Comparison of ENCODE assay signal across 13 cellular contexts in genomic region chr10:71375954-71376353, GRCh38. TPM values are rescaled to one million over a fixed set of nuclear protein-coding genes. Genes with fewer than 3 reads are reported as not detected.
DNase-seq lines count a peak whose midpoint lies in the region; ATAC-seq lines count a peak whose summit lies in the region.
"Had no signal": no experiment of that assay in that cellular context is flagged by ENCODE, and none has a peak within 500 bp of the region (broad histone marks: within the 10 kb centered on the region; RNA-seq: fewer than 3 reads in every experiment).

No MANE protein-coding gene starts in this region.

- H3K9me3 ChIP-seq in Karpas-422 (ENCODE audit: low read length) (no peaks in the 10 kb centered on the region), right cardiac atrium (ENCODE audit: control insufficient read depth, low read length) (no peaks in the 10 kb centered on the region)

- peak overlapping the region; percentile 78 for H3K4me3 Mint-ChIP-seq in activated T-cell treated with anti-CD3 and anti-CD28 coated beads, Interleukin-2, amount 50 U/mL, for 4 hours
- peak overlapping the region; percentile 77 for H3K4me3 Mint-ChIP-seq in activated naive CD8-positive, alpha-beta T cell treated with anti-CD3 and anti-CD28 coated beads, Interleukin-2, amount 50 U/mL, for 24 hours
- H3K4me3 Mint-ChIP-seq in natural killer cell treated with Interleukin-12 subunit alpha and Interleukin-12 subunit beta and Interleukin-15 and Interleukin-18, amount 100 ng/mL, for 72 hours = peak overlapping the region; percentile 58

- no peaks in the 10 kb centered on the region for H3K9me3 Mint-ChIP-seq in activated T-cell treated with anti-CD3 and anti-CD28 coated beads, Interleukin-2, amount 50 U/mL, for 4 hours
- H3K9me3 Mint-ChIP-seq in activated naive CD8-positive, alpha-beta T cell treated with anti-CD3 and anti-CD28 coated beads, Interleukin-2, amount 50 U/mL, for 24 hours = no peaks in the 10 kb centered on the region
- H3K9me3 Mint-ChIP-seq in natural killer cell treated with Interleukin-12 subunit alpha and Interleukin-12 subunit beta and Interleukin-15 and Interleukin-18, amount 100 ng/mL, for 72 hours = no peaks in the 10 kb centered on the region

- no peaks in the 10 kb centered on the region for H3K36me3 ChIP-seq in Karpas-422 (ENCODE audit: insufficient read depth, low read length)

- H3K4me2 ChIP-seq in Karpas-422 (ENCODE audit: low read depth, low read length, poor library complexity, severe bottlenecking) = peak overlapping the region; percentile 85

- no peak overlapping the region for H3K27ac ChIP-seq in Karpas-422 (ENCODE audit: low read length)
- H3K27ac ChIP-seq in right cardiac atrium (ENCODE audit: low read length) = no peak overlapping the region

- intact Hi-C loops in right cardiac atrium (cut with DNase I) = loop anchor here in 2 of 4 donors (5.0 to 10.0 kb wide), 2 partner anchors 59 to 61 kb away; partner anchors contain the start of gene SLC29A3 (in 2 of the 2)

- no peak for DNase-seq in activated T-cell treated with anti-CD3 and anti-CD28 coated beads, Interleukin-2, amount 50 U/mL, for 4 hours
- DNase-seq in activated T-cell treated with anti-CD3 and anti-CD28 coated beads, Interleukin-2, amount 50 U/mL, for 1 hour = no peak
- DNase-seq in Karpas-422 = no peak
- DNase-seq in activated naive CD8-positive, alpha-beta T cell treated with anti-CD3 and anti-CD28 coated beads, Interleukin-2, amount 50 U/mL, for 24 hours = no peak
- DNase-seq in natural killer cell treated with Interleukin-12 subunit alpha and Interleukin-12 subunit beta and Interleukin-15 and Interleukin-18, amount 100 ng/mL, for 72 hours (ENCODE audit: low spot score) = no peak
- no peak for DNase-seq in kidney tubule cell (ENCODE audit: low spot score)
- no peak for DNase-seq in right cardiac atrium
- DNase-seq: Calu3; effector CD4-positive, alpha-beta T cell; NCI-H2029 treated with DMSO at 0.1 percent for 48 hours; NCI-H526 had no signal

- H3K9ac ChIP-seq in Karpas-422 (ENCODE audit: low read length) = peak overlapping the region; percentile 90; the same call in 1 of the 2 replicates

- no peaks in the 10 kb centered on the region for H3K27me3 ChIP-seq in Karpas-422 (ENCODE audit: low read length)
- H3K27me3 ChIP-seq in right cardiac atrium (ENCODE audit: control insufficient read depth, insufficient read depth) = no peaks in the 10 kb centered on the region

- 63% methylated on average over 3 of the region's 3 CpGs for WGBS in right cardiac atrium

- no peak overlapping the region for H3K27ac Mint-ChIP-seq in activated naive CD8-positive, alpha-beta T cell treated with anti-CD3 and anti-CD28 coated beads, Interleukin-2, amount 50 U/mL, for 24 hours
- H3K27ac Mint-ChIP-seq in natural killer cell treated with Interleukin-12 subunit alpha and Interleukin-12 subunit beta and Interleukin-15 and Interleukin-18, amount 100 ng/mL, for 72 hours = peak overlapping the region in 1 of 2 donors; percentile 40

- H4K20me1 ChIP-seq in Karpas-422 (ENCODE audit: insufficient read depth, low read depth, low read length) = no peaks in the 10 kb centered on the region

- peaks cover 9% of the 10 kb centered on the region for H3K27me3 Mint-ChIP-seq in activated T-cell treated with anti-CD3 and anti-CD28 coated beads, Interleukin-2, amount 50 U/mL, for 4 hours (ENCODE audit: low read depth)
- peaks cover 4% of the 10 kb centered on the region for H3K27me3 Mint-ChIP-seq in activated naive CD8-positive, alpha-beta T cell treated with anti-CD3 and anti-CD28 coated beads, Interleukin-2, amount 50 U/mL, for 24 hours
- H3K27me3 Mint-ChIP-seq in natural killer cell treated with Interleukin-12 subunit alpha and Interleukin-12 subunit beta and Interleukin-15 and Interleukin-18, amount 100 ng/mL, for 72 hours = peaks cover 6% of the 10 kb centered on the region in 2 donors

- no peak for ATAC-seq in activated T-cell treated with anti-CD3 and anti-CD28 coated beads, Interleukin-2, amount 50 U/mL, for 4 hours
- ATAC-seq in activated naive CD8-positive, alpha-beta T cell treated with anti-CD3 and anti-CD28 coated beads, Interleukin-2, amount 50 U/mL, for 24 hours = no peak
- no peak for ATAC-seq in natural killer cell treated with Interleukin-12 subunit alpha and Interleukin-12 subunit beta and Interleukin-15 and Interleukin-18, amount 100 ng/mL, for 72 hours
- ATAC-seq in HG02798 (IDR thresholded peaks at IDR 0.05; ENCODE audit: poor library complexity, unreplicated experiment) = no peak
- no peak for ATAC-seq in right cardiac atrium

- no peaks in the 10 kb centered on the region for H3K79me2 ChIP-seq in Karpas-422 (ENCODE audit: low read length)

- no peak overlapping the region for H2AFZ ChIP-seq in Karpas-422 (ENCODE audit: low read length)

- peaks cover 50% of the 10 kb centered on the region for H3K4me1 ChIP-seq in Karpas-422 (ENCODE audit: low read length)
- no peaks in the 10 kb centered on the region for H3K4me1 ChIP-seq in right cardiac atrium (ENCODE audit: control insufficient read depth, insufficient read depth, low read length)

- H3K36me3 Mint-ChIP-seq in activated T-cell treated with anti-CD3 and anti-CD28 coated beads, Interleukin-2, amount 50 U/mL, for 4 hours (ENCODE audit: insufficient read depth) = no peaks in the 10 kb centered on the region
- no peaks in the 10 kb centered on the region for H3K36me3 Mint-ChIP-seq in activated naive CD8-positive, alpha-beta T cell treated with anti-CD3 and anti-CD28 coated beads, Interleukin-2, amount 50 U/mL, for 24 hours (ENCODE audit: low read depth)
- no peaks in the 10 kb centered on the region for H3K36me3 Mint-ChIP-seq in natural killer cell treated with Interleukin-12 subunit alpha and Interleukin-12 subunit beta and Interleukin-15 and Interleukin-18, amount 100 ng/mL, for 72 hours

- H3K4me1 Mint-ChIP-seq in activated T-cell treated with anti-CD3 and anti-CD28 coated beads, Interleukin-2, amount 50 U/mL, for 4 hours (ENCODE audit: low read depth) = peaks cover 6% of the 10 kb centered on the region
- H3K4me1 Mint-ChIP-seq in activated naive CD8-positive, alpha-beta T cell treated with anti-CD3 and anti-CD28 coated beads, Interleukin-2, amount 50 U/mL, for 24 hours = peaks cover 16% of the 10 kb centered on the region
- H3K4me1 Mint-ChIP-seq in natural killer cell treated with Interleukin-12 subunit alpha and Interleukin-12 subunit beta and Interleukin-15 and Interleukin-18, amount 100 ng/mL, for 72 hours (ENCODE audit: low read depth in 2 of 2) = peaks cover 6 to 7% of the 10 kb centered on the region in 2 donors

- H3K9me2 ChIP-seq in Karpas-422 (replicated peaks; ENCODE audit: insufficient read depth, low read length) = no peaks in the 10 kb centered on the region

- H3K4me3 ChIP-seq in Karpas-422 (ENCODE audit: low read length) = no peak overlapping the region
- H3K4me3 ChIP-seq in right cardiac atrium (ENCODE audit: low read length) = no peak overlapping the region
- H3K4me3 ChIP-seq: lung had no signal

RNA-seq across cellular contexts. Expression of gene CDH23, which starts 20.8 kb away (rescaled TPM):
- 1 to 10 TPM in 2 of 3 donors, under 1 TPM in 1; 0.71 to 1.2 (median 1.1) TPM for total RNA-seq in activated T-cell treated with anti-CD3 and anti-CD28 coated beads, Interleukin-2, amount 50 U/mL, for 4 hours
- total RNA-seq in Karpas-422 (2014; rRNA removed; shearing (Covaris generic); ENCODE audit: low replicate concordance) = 0.47 and 2.1 TPM in 2 replicates
- total RNA-seq in natural killer cell treated with Interleukin-12 subunit alpha and Interleukin-12 subunit beta and Interleukin-15 and Interleukin-18, amount 100 ng/mL, for 72 hours = under 1 TPM in 1 of 2 donors, not detected in 1; 0.06 TPM
- total RNA-seq in right cardiac atrium = 1 to 10 TPM; 2.4 to 6.3 (median 5.6) TPM
- 2.9 TPM for polyA plus RNA-seq in right cardiac atrium

RNA-seq across cellular contexts. Expression of gene SLC29A3, which starts 56.9 kb away (rescaled TPM):
- total RNA-seq in activated T-cell treated with anti-CD3 and anti-CD28 coated beads, Interleukin-2, amount 50 U/mL, for 4 hours = 1 to 10 TPM; 5.0 to 5.5 (median 5.4) TPM
- 3.4 and 3.5 TPM in 2 replicates for total RNA-seq in Karpas-422 (2014; rRNA removed; shearing (Covaris generic); ENCODE audit: low replicate concordance)
- 1 to 10 TPM; 3.4 to 3.6 TPM for total RNA-seq in natural killer cell treated with Interleukin-12 subunit alpha and Interleukin-12 subunit beta and Interleukin-15 and Interleukin-18, amount 100 ng/mL, for 72 hours
- total RNA-seq in right cardiac atrium = 1 to 10 TPM; 2.2 to 2.7 (median 2.4) TPM
- polyA plus RNA-seq in right cardiac atrium = 1.4 TPM
